Comparison of ENCODE assay signal across 15 cellular contexts in the genomic region with DNA sequence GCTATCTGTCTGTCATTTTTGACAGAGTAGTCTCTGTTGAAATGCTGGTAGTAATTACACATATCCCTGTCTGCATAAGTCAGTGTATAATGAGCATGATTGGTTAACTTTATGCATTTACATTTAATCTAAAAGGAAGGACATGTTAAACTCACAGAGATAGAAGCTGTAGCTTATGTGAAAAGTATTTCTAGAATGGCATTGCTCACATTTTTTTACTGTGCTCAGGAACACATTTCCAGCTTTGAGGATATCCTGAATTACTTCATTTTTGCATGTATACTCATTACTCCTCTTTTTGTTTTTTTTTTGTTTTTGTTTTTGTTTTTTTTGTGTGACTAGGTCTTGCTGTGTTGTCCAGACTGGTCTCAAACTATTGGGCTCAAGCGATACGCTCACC.
DNase-seq lines count a peak whose midpoint lies in the region; ATAC-seq and TF ChIP-seq lines count a peak whose summit lies in the region.
"Had no signal": no experiment of that assay in that cellular context is flagged by ENCODE, and none has a peak within 500 bp of the region (broad histone marks: within the 10 kb centered on the region; RNA-seq: fewer than 3 reads in every experiment).

No MANE protein-coding gene starts in this region.

- WGBS in trophoblast cell (ENCODE audit: extremely low coverage, insufficient coverage, insufficient read length) = no CpG with 5 or more reads among the region's 2 CpGs
- 100% methylated on average over 1 of the region's 2 CpGs for WGBS in right lobe of liver (ENCODE audit: insufficient coverage, low coverage, low lambda C conversion rate, missing lambda C conversion rate)

- DNase-seq in CD4-positive, CD25-positive, alpha-beta regulatory T cell = no peak
- no peak for DNase-seq in GM23338 (ENCODE audit: low spot score)
- DNase-seq in adipocyte (ENCODE audit: low read depth) = peak; percentile 13
- peak; percentile 17 to 95 for DNase-seq in trophoblast cell
- DNase-seq in kidney glomerular epithelial cell (lab: John Stamatoyannopoulos, UW) = no peak
- no peak for DNase-seq in NCI-H2029 treated with DMSO at 0.1 percent for 48 hours (lab: John Stamatoyannopoulos, UW)
- no peak for DNase-seq in right lobe of liver
- DNase-seq: ACHN; Calu3; CD4-positive, alpha-beta memory T cell; DMS79 treated with DMSO at 0.1 percent for 48 hours; GF-D8; GOT3; H7 had no signal

- peak overlapping the region; percentile 74 for H3K14ac ChIP-seq in trophoblast cell (ENCODE audit: low read length)

- no peak for TF ChIP-seq POLR2A in right lobe of liver (IDR thresholded peaks at IDR 0.05)

- no peak overlapping the region for H2AK5ac ChIP-seq in trophoblast cell (ENCODE audit: low read length)

- H2BK12ac ChIP-seq in trophoblast cell (ENCODE audit: low read length) = peak overlapping the region; percentile 95

- H3K9ac ChIP-seq in adipocyte (ENCODE audit: low read length) = no peak overlapping the region
- no peak overlapping the region for H3K9ac ChIP-seq in trophoblast cell (ENCODE audit: low read length)

- H3K4me2 ChIP-seq in GM23338 (no peak overlapping the region), trophoblast cell (ENCODE audit: low read length) (no peak overlapping the region)

- H3K79me1 ChIP-seq in trophoblast cell (ENCODE audit: low read length) = peaks cover 38% of the 10 kb centered on the region

- no peak overlapping the region for H3K4me3 ChIP-seq in CD4-positive, CD25-positive, alpha-beta regulatory T cell (ENCODE audit: low read depth, low read length)
- H3K4me3 ChIP-seq in GM23338 (no peak overlapping the region), adipocyte (ENCODE audit: low read length) (no peak overlapping the region), trophoblast cell (ENCODE audit: low read depth, low read length) (no peak overlapping the region), right lobe of liver (no peak overlapping the region)

- peak overlapping the region; percentile 47 for H3K4ac ChIP-seq in trophoblast cell (ENCODE audit: low read depth, low read length)

- H3K27ac ChIP-seq in CD4-positive, CD25-positive, alpha-beta regulatory T cell (ENCODE audit: insufficient read depth, low read length, poor library complexity, severe bottlenecking) = no peak overlapping the region
- H3K27ac ChIP-seq in GM23338 (ENCODE audit: low read depth) = no peak overlapping the region
- peak overlapping the region; percentile 86 for H3K27ac ChIP-seq in trophoblast cell (ENCODE audit: low read depth, low read length)
- H3K27ac ChIP-seq in right lobe of liver = no peak overlapping the region
- H3K27ac ChIP-seq: C4-2B had no signal

- no peak overlapping the region for H3K23ac ChIP-seq in trophoblast cell (ENCODE audit: low read length)

- H2BK120ac ChIP-seq in trophoblast cell (ENCODE audit: insufficient read depth, low read length, poor library complexity) = peak overlapping the region; percentile 87

- H3K36me3 Mint-ChIP-seq in CD4-positive, CD25-positive, alpha-beta regulatory T cell = peaks cover 51% of the 10 kb centered on the region
- peaks cover 4% of the 10 kb centered on the region; the same call in 1 of the 3 replicates for H3K36me3 Mint-ChIP-seq in GM23338 (ENCODE audit: low read depth)

- peak overlapping the region; percentile 82 for H4K8ac ChIP-seq in trophoblast cell (ENCODE audit: low read depth, low read length)

- H3K4me1 Mint-ChIP-seq in CD4-positive, CD25-positive, alpha-beta regulatory T cell = peaks cover 0 to 23% (median 11%) of the 10 kb centered on the region in 4 donors
- H3K4me1 Mint-ChIP-seq in GM23338 = peaks cover 3% of the 10 kb centered on the region; the same call in 2 of the 3 replicates

- H3F3A ChIP-seq in GM23338 (replicated peaks; ENCODE audit: low read depth) = no peaks in the 10 kb centered on the region

- no peaks in the 10 kb centered on the region for H3K9me3 ChIP-seq in CD4-positive, CD25-positive, alpha-beta regulatory T cell (ENCODE audit: control insufficient read depth in 2 of 2, low read length in 2 of 2)
- H3K9me3 ChIP-seq in adipocyte (ENCODE audit: control insufficient read depth, low read length) (no peaks in the 10 kb centered on the region), trophoblast cell (ENCODE audit: insufficient read depth, low read depth, low read length) (peaks cover 3% of the 10 kb centered on the region), right lobe of liver (no peaks in the 10 kb centered on the region)

- H3K79me2 ChIP-seq in GM23338 (replicated peaks; ENCODE audit: insufficient read depth) = no peaks in the 10 kb centered on the region
- H3K79me2 ChIP-seq in trophoblast cell (ENCODE audit: control insufficient read depth, insufficient read depth, low read length, poor library complexity) = peaks cover 6% of the 10 kb centered on the region

- TF ChIP-seq CTCF in GM23338 (conservative IDR thresholded peaks at IDR 0.05; ENCODE audit: low read depth in 2 of 2) = no peak
- no peak for TF ChIP-seq CTCF in right lobe of liver (IDR thresholded peaks at IDR 0.05)

- peak overlapping the region; percentile 81 for H2BK5ac ChIP-seq in trophoblast cell (ENCODE audit: low read depth, low read length, poor library complexity)

- intact Hi-C loops in right lobe of liver (cut with DNase I) = no loop called here

- H2AFZ ChIP-seq in GM23338 (no peak overlapping the region), trophoblast cell (ENCODE audit: insufficient read depth, low read length, poor library complexity) (peak overlapping the region; percentile 46)

- peak overlapping the region; percentile 98 for H4K91ac ChIP-seq in trophoblast cell (ENCODE audit: low read depth, low read length)

- no peaks in the 10 kb centered on the region for H3K9me3 Mint-ChIP-seq in CD4-positive, CD25-positive, alpha-beta regulatory T cell
- no peaks in the 10 kb centered on the region for H3K9me3 Mint-ChIP-seq in GM23338
- H3K9me3 Mint-ChIP-seq: CD4-positive, alpha-beta memory T cell had no signal

- H3K27me3 Mint-ChIP-seq in CD4-positive, CD25-positive, alpha-beta regulatory T cell = no peaks in the 10 kb centered on the region
- peaks cover 4% of the 10 kb centered on the region for H3K27me3 Mint-ChIP-seq in GM23338 (ENCODE audit: insufficient read depth, low read depth, poor library complexity)
- H3K27me3 Mint-ChIP-seq: CD4-positive, alpha-beta memory T cell had no signal

- peak overlapping the region; percentile 89 for H3K18ac ChIP-seq in trophoblast cell (ENCODE audit: low read length)

- H3K9me2 ChIP-seq in GM23338 (ENCODE audit: insufficient read depth) = no peaks in the 10 kb centered on the region

- H3K4me3 Mint-ChIP-seq in CD4-positive, CD25-positive, alpha-beta regulatory T cell = no peak overlapping the region
- no peak overlapping the region for H3K4me3 Mint-ChIP-seq in GM23338
- H3K4me3 Mint-ChIP-seq: CD4-positive, alpha-beta memory T cell had no signal

- H3K36me3 ChIP-seq in CD4-positive, CD25-positive, alpha-beta regulatory T cell (ENCODE audit: control insufficient read depth, insufficient read depth, low read length) = peaks cover 14% of the 10 kb centered on the region
- no peaks in the 10 kb centered on the region for H3K36me3 ChIP-seq in GM23338 (ENCODE audit: insufficient read depth)
- H3K36me3 ChIP-seq in adipocyte (ENCODE audit: control insufficient read depth, insufficient read depth, low read length, severe bottlenecking) = peaks cover 11% of the 10 kb centered on the region
- no peaks in the 10 kb centered on the region for H3K36me3 ChIP-seq in trophoblast cell (ENCODE audit: control insufficient read depth in 1 of 2, insufficient read depth in 2 of 2, low read length in 2 of 2)
- no peaks in the 10 kb centered on the region for H3K36me3 ChIP-seq in right lobe of liver

- no peaks in the 10 kb centered on the region; the same call in 1 of the 2 replicates for H4K20me1 ChIP-seq in GM23338 (replicated peaks; ENCODE audit: insufficient read depth)

- peak overlapping the region; percentile 22 to 73 (median 50) for H3K27ac Mint-ChIP-seq in CD4-positive, CD25-positive, alpha-beta regulatory T cell
- H3K27ac Mint-ChIP-seq in GM23338 = peak overlapping the region; percentile 56; the same call in 1 of the 2 replicates

- no peak overlapping the region for H4K12ac ChIP-seq in trophoblast cell (ENCODE audit: low read depth, low read length)

- H3K4me1 ChIP-seq in CD4-positive, CD25-positive, alpha-beta regulatory T cell (ENCODE audit: control insufficient read depth, insufficient read depth, low read length, poor library complexity, severe bottlenecking) = no peaks in the 10 kb centered on the region
- no peaks in the 10 kb centered on the region for H3K4me1 ChIP-seq in GM23338 (ENCODE audit: insufficient read depth)
- H3K4me1 ChIP-seq in adipocyte (ENCODE audit: control insufficient read depth, insufficient read depth, low read length) = no peaks in the 10 kb centered on the region
- peaks cover 34 to 39% of the 10 kb centered on the region in 2 experiments for H3K4me1 ChIP-seq in trophoblast cell (ENCODE audit: control insufficient read depth in 1 of 2, insufficient read depth in 2 of 2, low read length in 2 of 2)
- no peaks in the 10 kb centered on the region for H3K4me1 ChIP-seq in right lobe of liver

- H3K27me3 ChIP-seq in CD4-positive, CD25-positive, alpha-beta regulatory T cell (ENCODE audit: control insufficient read depth, insufficient read depth, low read length) = no peaks in the 10 kb centered on the region
- H3K27me3 ChIP-seq in GM23338 (ENCODE audit: insufficient read depth) (no peaks in the 10 kb centered on the region), adipocyte (replicated peaks; ENCODE audit: control insufficient read depth, insufficient read depth, low read length) (no peaks in the 10 kb centered on the region), trophoblast cell (ENCODE audit: insufficient read depth, low read length) (no peaks in the 10 kb centered on the region), right lobe of liver (no peaks in the 10 kb centered on the region)

- ATAC-seq in CD4-positive, CD25-positive, alpha-beta regulatory T cell (ENCODE audit: low read depth in 2 of 2) = no peak
- ATAC-seq in GM23338 (no peak), right lobe of liver (no peak)

TF ChIP-seq in GM23338, 12 proteins besides CTCF, POLR2A, EP300 and RAD21 (continues in another document):
- no peak for TF ChIP-seq ZNF114 (CRISPR knock-in tag; IDR thresholded peaks at IDR 0.05)
- TF ChIP-seq EZH2phosphoT487 (IDR thresholded peaks at IDR 0.05; ENCODE audit: unreplicated experiment) = no peak
- TF ChIP-seq STAT1 (IDR thresholded peaks at IDR 0.05; ENCODE audit: unreplicated experiment) = no peak

Comparison
In these comparisons a context has a peak if more than half of its experiments do, and no peak if none do; other contexts are left out.
1. DNase-seq: peak in adipocyte (single experiment) and trophoblast cell (2 of 2); none in CD4-positive, CD25-positive, alpha-beta regulatory T cell (0 of 3), GM23338 (single experiment), kidney glomerular epithelial cell (single experiment), NCI-H2029 treated with DMSO at 0.1 percent for 48 hours (single experiment) and right lobe of liver (0 of 3).